In genomic region chr11:116823031-116823843, GRCh38 we compare ENCODE assay signal across 1 cellular context.
TF ChIP-seq lines count a peak whose summit lies in the region.

TSS of gene APOA4 (minus strand) at chr11:116823304. CDS start at chr11:116823191, 113 bp downstream.

TF ChIP-seq in HepG2, 621 proteins besides CTCF, POLR2A, EP300 and RAD21 (continued from another document and continues in another):
- no peak; the same call in none of the 2 replicates for TF ChIP-seq PATZ1 (CRISPR knock-in tag; IDR thresholded peaks at IDR 0.05)
- TF ChIP-seq HNF4A (CRISPR knock-in tag; IDR thresholded peaks at IDR 0.05) = peak; percentile 64
- no peak for TF ChIP-seq ZNF552 (CRISPR knock-in tag; IDR thresholded peaks at IDR 0.05; ENCODE audit: borderline replicate concordance)
- no peak for TF ChIP-seq SOX6 (IDR thresholded peaks at IDR 0.05)
- TF ChIP-seq SOX6 (CRISPR knock-in tag; IDR thresholded peaks at IDR 0.05) = no peak
- no peak for TF ChIP-seq ZNF790 (CRISPR knock-in tag; IDR thresholded peaks at IDR 0.05; ENCODE audit: borderline replicate concordance)
- TF ChIP-seq RBM39 (IDR thresholded peaks at IDR 0.05; ENCODE audit: low read depth, low read length, poor library complexity, severe bottlenecking) = no peak
- TF ChIP-seq XRCC5 (optimal IDR thresholded peaks at IDR 0.05; ENCODE audit: low read length) = peak; percentile 47
- TF ChIP-seq, protein P1, sequence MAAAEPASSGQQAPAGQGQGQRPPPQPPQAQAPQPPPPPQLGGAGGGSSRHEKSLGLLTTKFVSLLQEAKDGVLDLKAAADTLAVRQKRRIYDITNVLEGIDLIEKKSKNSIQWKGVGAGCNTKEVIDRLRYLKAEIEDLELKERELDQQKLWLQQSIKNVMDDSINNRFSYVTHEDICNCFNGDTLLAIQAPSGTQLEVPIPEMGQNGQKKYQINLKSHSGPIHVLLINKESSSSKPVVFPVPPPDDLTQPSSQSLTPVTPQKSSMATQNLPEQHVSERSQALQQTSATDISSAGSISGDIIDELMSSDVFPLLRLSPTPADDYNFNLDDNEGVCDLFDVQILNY (CRISPR knock-in tag; conservative IDR thresholded peaks at IDR 0.05) = no peak
- TF ChIP-seq ZNF850 (CRISPR knock-in tag; conservative IDR thresholded peaks at IDR 0.05) = no peak
- peak; percentile 54; the same call in 1 of the 2 replicates for TF ChIP-seq ATF7-NPFF (CRISPR knock-in tag; IDR thresholded peaks at IDR 0.05; ENCODE audit: low read depth)
- TF ChIP-seq SOX13 (IDR thresholded peaks at IDR 0.05) = no peak
- no peak for TF ChIP-seq SOX13 (CRISPR knock-in tag; conservative IDR thresholded peaks at IDR 0.05 in 1 of 2, IDR thresholded peaks at IDR 0.05 in 1 of 2)
- TF ChIP-seq GATAD1 (CRISPR knock-in tag; IDR thresholded peaks at IDR 0.05) = no peak
- no peak for TF ChIP-seq FOXM1 (CRISPR knock-in tag; IDR thresholded peaks at IDR 0.05)
- no peak for TF ChIP-seq ZNF737 (CRISPR knock-in tag; IDR thresholded peaks at IDR 0.05; ENCODE audit: borderline replicate concordance)
- no peak for TF ChIP-seq ARNTL (CRISPR knock-in tag; IDR thresholded peaks at IDR 0.05)
- TF ChIP-seq, protein P2, sequence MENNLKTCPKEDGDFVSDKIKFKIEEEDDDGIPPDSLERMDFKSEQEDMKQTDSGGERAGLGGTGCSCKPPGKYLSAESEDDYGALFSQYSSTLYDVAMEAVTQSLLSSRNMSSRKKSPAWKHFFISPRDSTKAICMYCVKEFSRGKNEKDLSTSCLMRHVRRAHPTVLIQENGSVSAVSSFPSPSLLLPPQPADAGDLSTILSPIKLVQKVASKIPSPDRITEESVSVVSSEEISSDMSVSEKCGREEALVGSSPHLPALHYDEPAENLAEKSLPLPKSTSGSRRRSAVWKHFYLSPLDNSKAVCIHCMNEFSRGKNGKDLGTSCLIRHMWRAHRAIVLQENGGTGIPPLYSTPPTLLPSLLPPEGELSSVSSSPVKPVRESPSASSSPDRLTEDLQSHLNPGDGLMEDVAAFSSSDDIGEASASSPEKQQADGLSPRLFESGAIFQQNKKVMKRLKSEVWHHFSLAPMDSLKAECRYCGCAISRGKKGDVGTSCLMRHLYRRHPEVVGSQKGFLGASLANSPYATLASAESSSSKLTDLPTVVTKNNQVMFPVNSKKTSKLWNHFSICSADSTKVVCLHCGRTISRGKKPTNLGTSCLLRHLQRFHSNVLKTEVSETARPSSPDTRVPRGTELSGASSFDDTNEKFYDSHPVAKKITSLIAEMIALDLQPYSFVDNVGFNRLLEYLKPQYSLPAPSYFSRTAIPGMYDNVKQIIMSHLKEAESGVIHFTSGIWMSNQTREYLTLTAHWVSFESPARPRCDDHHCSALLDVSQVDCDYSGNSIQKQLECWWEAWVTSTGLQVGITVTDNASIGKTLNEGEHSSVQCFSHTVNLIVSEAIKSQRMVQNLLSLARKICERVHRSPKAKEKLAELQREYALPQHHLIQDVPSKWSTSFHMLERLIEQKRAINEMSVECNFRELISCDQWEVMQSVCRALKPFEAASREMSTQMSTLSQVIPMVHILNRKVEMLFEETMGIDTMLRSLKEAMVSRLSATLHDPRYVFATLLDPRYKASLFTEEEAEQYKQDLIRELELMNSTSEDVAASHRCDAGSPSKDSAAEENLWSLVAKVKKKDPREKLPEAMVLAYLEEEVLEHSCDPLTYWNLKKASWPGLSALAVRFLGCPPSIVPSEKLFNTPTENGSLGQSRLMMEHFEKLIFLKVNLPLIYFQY (CRISPR knock-in tag; IDR thresholded peaks at IDR 0.05; ENCODE audit: borderline replicate concordance) = no peak
- no peak for TF ChIP-seq ZNF335 (CRISPR knock-in tag; IDR thresholded peaks at IDR 0.05)
- no peak for TF ChIP-seq NFE2 (CRISPR knock-in tag; IDR thresholded peaks at IDR 0.05)
- TF ChIP-seq ZNF501 (CRISPR knock-in tag; IDR thresholded peaks at IDR 0.05) = peak; percentile 49; the same call in 1 of the 2 replicates
- no peak for TF ChIP-seq PRPF4 (IDR thresholded peaks at IDR 0.05; ENCODE audit: low read depth, low read length, poor library complexity, severe bottlenecking)
- TF ChIP-seq MXI1 (IDR thresholded peaks at IDR 0.05; ENCODE audit: borderline replicate concordance, low read depth, low read length) = no peak
- no peak for TF ChIP-seq HMGA1 (CRISPR knock-in tag; conservative IDR thresholded peaks at IDR 0.05)
- TF ChIP-seq NCOA5 (CRISPR knock-in tag; IDR thresholded peaks at IDR 0.05) = no peak
- TF ChIP-seq KDM5A (IDR thresholded peaks at IDR 0.05; ENCODE audit: borderline replicate concordance, low read length) = no peak
- TF ChIP-seq HNF1B (CRISPR knock-in tag; IDR thresholded peaks at IDR 0.05) = 0 out of 2 replicates have a peak, but pooled peaks have one; percentile 28
- no peak for TF ChIP-seq ZSCAN21 (CRISPR knock-in tag; IDR thresholded peaks at IDR 0.05; ENCODE audit: borderline replicate concordance)
- TF ChIP-seq ZNF138 (CRISPR knock-in tag; IDR thresholded peaks at IDR 0.05; ENCODE audit: low read depth) = no peak
- no peak for TF ChIP-seq E2F2 (CRISPR knock-in tag; IDR thresholded peaks at IDR 0.05; ENCODE audit: borderline replicate concordance)
- no peak for TF ChIP-seq FIP1L1 (IDR thresholded peaks at IDR 0.05; ENCODE audit: borderline replicate concordance, insufficient read depth, low read depth, low read length)
- TF ChIP-seq PAX8 (CRISPR knock-in tag; IDR thresholded peaks at IDR 0.05; ENCODE audit: borderline replicate concordance) = no peak
- 0 out of 2 replicates have a peak, but pooled peaks have one; percentile 9 for TF ChIP-seq ZNF567 (CRISPR knock-in tag; IDR thresholded peaks at IDR 0.05; ENCODE audit: borderline replicate concordance)
- TF ChIP-seq NR2F2 (IDR thresholded peaks at IDR 0.05; ENCODE audit: borderline replicate concordance, low read depth) = no peak
- no peak for TF ChIP-seq BRCA1 (CRISPR knock-in tag; IDR thresholded peaks at IDR 0.05)
- TF ChIP-seq ZNF569 (CRISPR knock-in tag; IDR thresholded peaks at IDR 0.05; ENCODE audit: borderline replicate concordance) = no peak
- TF ChIP-seq, protein P3, sequence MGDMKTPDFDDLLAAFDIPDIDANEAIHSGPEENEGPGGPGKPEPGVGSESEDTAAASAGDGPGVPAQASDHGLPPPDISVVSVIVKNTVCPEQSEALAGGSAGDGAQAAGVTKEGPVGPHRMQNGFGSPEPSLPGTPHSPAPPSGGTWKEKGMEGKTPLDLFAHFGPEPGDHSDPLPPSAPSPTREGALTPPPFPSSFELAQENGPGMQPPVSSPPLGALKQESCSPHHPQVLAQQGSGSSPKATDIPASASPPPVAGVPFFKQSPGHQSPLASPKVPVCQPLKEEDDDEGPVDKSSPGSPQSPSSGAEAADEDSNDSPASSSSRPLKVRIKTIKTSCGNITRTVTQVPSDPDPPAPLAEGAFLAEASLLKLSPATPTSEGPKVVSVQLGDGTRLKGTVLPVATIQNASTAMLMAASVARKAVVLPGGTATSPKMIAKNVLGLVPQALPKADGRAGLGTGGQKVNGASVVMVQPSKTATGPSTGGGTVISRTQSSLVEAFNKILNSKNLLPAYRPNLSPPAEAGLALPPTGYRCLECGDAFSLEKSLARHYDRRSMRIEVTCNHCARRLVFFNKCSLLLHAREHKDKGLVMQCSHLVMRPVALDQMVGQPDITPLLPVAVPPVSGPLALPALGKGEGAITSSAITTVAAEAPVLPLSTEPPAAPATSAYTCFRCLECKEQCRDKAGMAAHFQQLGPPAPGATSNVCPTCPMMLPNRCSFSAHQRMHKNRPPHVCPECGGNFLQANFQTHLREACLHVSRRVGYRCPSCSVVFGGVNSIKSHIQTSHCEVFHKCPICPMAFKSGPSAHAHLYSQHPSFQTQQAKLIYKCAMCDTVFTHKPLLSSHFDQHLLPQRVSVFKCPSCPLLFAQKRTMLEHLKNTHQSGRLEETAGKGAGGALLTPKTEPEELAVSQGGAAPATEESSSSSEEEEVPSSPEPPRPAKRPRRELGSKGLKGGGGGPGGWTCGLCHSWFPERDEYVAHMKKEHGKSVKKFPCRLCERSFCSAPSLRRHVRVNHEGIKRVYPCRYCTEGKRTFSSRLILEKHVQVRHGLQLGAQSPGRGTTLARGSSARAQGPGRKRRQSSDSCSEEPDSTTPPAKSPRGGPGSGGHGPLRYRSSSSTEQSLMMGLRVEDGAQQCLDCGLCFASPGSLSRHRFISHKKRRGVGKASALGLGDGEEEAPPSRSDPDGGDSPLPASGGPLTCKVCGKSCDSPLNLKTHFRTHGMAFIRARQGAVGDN (CRISPR knock-in tag; IDR thresholded peaks at IDR 0.05) = peak; percentile 90
- no peak for TF ChIP-seq CREB1 (IDR thresholded peaks at IDR 0.05)
- peak; percentile 18; the same call in 1 of the 2 replicates for TF ChIP-seq CREB1 (CRISPR knock-in tag; IDR thresholded peaks at IDR 0.05)
- TF ChIP-seq ETV5 (CRISPR knock-in tag; IDR thresholded peaks at IDR 0.05; ENCODE audit: borderline replicate concordance) = no peak
- TF ChIP-seq ZNF232 (CRISPR knock-in tag; IDR thresholded peaks at IDR 0.05; ENCODE audit: borderline replicate concordance) = no peak
- no peak for TF ChIP-seq ZNF775 (CRISPR knock-in tag; IDR thresholded peaks at IDR 0.05; ENCODE audit: borderline replicate concordance)
- no peak for TF ChIP-seq REPIN1 (CRISPR knock-in tag; IDR thresholded peaks at IDR 0.05; ENCODE audit: borderline replicate concordance, low read depth)
- TF ChIP-seq, protein P4, sequence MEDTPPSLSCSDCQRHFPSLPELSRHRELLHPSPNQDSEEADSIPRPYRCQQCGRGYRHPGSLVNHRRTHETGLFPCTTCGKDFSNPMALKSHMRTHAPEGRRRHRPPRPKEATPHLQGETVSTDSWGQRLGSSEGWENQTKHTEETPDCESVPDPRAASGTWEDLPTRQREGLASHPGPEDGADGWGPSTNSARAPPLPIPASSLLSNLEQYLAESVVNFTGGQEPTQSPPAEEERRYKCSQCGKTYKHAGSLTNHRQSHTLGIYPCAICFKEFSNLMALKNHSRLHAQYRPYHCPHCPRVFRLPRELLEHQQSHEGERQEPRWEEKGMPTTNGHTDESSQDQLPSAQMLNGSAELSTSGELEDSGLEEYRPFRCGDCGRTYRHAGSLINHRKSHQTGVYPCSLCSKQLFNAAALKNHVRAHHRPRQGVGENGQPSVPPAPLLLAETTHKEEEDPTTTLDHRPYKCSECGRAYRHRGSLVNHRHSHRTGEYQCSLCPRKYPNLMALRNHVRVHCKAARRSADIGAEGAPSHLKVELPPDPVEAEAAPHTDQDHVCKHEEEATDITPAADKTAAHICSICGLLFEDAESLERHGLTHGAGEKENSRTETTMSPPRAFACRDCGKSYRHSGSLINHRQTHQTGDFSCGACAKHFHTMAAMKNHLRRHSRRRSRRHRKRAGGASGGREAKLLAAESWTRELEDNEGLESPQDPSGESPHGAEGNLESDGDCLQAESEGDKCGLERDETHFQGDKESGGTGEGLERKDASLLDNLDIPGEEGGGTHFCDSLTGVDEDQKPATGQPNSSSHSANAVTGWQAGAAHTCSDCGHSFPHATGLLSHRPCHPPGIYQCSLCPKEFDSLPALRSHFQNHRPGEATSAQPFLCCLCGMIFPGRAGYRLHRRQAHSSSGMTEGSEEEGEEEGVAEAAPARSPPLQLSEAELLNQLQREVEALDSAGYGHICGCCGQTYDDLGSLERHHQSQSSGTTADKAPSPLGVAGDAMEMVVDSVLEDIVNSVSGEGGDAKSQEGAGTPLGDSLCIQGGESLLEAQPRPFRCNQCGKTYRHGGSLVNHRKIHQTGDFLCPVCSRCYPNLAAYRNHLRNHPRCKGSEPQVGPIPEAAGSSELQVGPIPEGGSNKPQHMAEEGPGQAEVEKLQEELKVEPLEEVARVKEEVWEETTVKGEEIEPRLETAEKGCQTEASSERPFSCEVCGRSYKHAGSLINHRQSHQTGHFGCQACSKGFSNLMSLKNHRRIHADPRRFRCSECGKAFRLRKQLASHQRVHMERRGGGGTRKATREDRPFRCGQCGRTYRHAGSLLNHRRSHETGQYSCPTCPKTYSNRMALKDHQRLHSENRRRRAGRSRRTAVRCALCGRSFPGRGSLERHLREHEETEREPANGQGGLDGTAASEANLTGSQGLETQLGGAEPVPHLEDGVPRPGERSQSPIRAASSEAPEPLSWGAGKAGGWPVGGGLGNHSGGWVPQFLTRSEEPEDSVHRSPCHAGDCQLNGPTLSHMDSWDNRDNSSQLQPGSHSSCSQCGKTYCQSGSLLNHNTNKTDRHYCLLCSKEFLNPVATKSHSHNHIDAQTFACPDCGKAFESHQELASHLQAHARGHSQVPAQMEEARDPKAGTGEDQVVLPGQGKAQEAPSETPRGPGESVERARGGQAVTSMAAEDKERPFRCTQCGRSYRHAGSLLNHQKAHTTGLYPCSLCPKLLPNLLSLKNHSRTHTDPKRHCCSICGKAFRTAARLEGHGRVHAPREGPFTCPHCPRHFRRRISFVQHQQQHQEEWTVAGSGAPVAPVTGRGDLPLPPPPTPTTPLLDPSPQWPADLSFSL (CRISPR knock-in tag; IDR thresholded peaks at IDR 0.05) = 0 out of 2 replicates have a peak, but pooled peaks have one; percentile 24
- TF ChIP-seq FOSL2 (CRISPR knock-in tag; IDR thresholded peaks at IDR 0.05) = 0 out of 2 replicates have a peak, but pooled peaks have one; percentile 7
- TF ChIP-seq NAIF1 (CRISPR knock-in tag; IDR thresholded peaks at IDR 0.05; ENCODE audit: borderline replicate concordance) = no peak
